Comparison of ENCODE assay signal across 8 cellular contexts in the genomic region with DNA sequence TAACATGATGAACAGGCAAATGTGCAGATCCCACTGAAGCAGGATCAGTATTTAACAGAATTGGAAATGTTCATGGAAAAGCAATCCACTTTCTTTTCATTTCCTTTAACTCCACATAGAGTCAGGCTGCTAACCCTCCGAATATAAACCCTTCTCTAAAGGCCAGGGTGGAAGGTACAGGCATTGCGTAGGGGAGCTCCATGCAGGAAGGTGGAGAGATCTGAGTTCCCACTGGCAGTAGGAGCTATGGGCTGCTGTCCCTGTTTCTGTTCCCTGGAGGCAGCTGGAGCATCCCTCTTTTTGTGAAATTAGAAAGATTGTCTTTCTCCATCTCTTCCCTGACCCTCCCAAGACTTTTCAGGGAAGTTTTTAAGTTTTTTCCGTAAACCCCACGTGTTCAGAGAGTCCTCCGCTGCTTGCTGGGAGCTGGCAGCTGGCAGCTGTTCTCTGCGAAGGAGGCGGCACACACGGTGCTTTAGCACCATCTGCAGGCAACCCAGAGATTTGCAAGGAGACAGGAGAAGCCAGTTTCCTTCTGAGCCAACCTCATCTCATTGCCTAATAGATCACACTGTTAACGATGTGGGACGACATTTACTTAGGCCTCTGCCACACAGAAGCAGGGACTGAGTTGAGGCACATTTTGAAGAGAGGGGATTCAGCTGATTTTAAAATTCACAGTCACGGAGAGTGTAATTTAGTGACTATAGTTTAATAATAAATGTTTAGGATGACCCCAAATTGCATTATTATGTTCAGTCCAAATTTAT. TPM values are rescaled to one million over a fixed set of nuclear protein-coding genes. Genes with fewer than 3 reads are reported as not detected.
DNase-seq lines count a peak whose midpoint lies in the region; ATAC-seq lines count a peak whose summit lies in the region.

No MANE protein-coding gene starts in this region.

- no peaks in the 10 kb centered on the region for H3K27me3 Mint-ChIP-seq in CD8-positive, alpha-beta memory T cell
- no peaks in the 10 kb centered on the region for H3K27me3 Mint-ChIP-seq in activated CD4-positive, alpha-beta memory T cell treated with anti-CD3 and anti-CD28 coated beads for 36 hours

- peak; percentile 45 to 74 (median 57) for DNase-seq in CD8-positive, alpha-beta memory T cell
- peak; percentile 71 for DNase-seq in NCI-H774 (lab: John Stamatoyannopoulos, UW)
- peak; percentile 81 for DNase-seq in activated CD4-positive, alpha-beta memory T cell treated with anti-CD3 and anti-CD28 coated beads for 36 hours
- DNase-seq in effector CD8-positive, alpha-beta T cell (lab: John Stamatoyannopoulos, UW), result peak; percentile 39
- DNase-seq in medulla oblongata (ENCODE audit: extremely low spot score), result peak; percentile 92
- peak; percentile 38 for DNase-seq in stimulated activated CD8-positive, alpha-beta memory T cell treated with anti-CD3 and anti-CD28 coated beads, Interleukin-12 subunit alpha, Interleukin-12 subunit beta, amount 100 ng/mL, for 1 hour (ENCODE audit: low read depth)

- no peak overlapping the region for H3K27ac ChIP-seq in CD8-positive, alpha-beta memory T cell (ENCODE audit: low read depth, low read length)

- no peaks in the 10 kb centered on the region for H3K36me3 ChIP-seq in CD8-positive, alpha-beta memory T cell (ENCODE audit: insufficient read depth, low read length)

- peak overlapping the region in 2 of 8 donors; percentile 45 to 53 for H3K27ac Mint-ChIP-seq in CD8-positive, alpha-beta memory T cell
- no peak overlapping the region for H3K27ac Mint-ChIP-seq in activated CD4-positive, alpha-beta memory T cell treated with anti-CD3 and anti-CD28 coated beads for 36 hours

- H3K4me3 ChIP-seq in CD8-positive, alpha-beta memory T cell (ENCODE audit: low read length), result no peak overlapping the region

- POLR2A ChIA-PET in CD8-positive, alpha-beta memory T cell (lab: Charles Lee), result no interaction called here
- POLR2A ChIA-PET in activated CD4-positive, alpha-beta memory T cell treated with anti-CD3 and anti-CD28 coated beads for 36 hours (lab: Charles Lee), result interaction anchor here (1.1 kb wide), 1 partner anchor 975 kb away, joined by 5 read pairs; the partner anchor contains the start of gene JUN

- H3K36me3 Mint-ChIP-seq in CD8-positive, alpha-beta memory T cell, result no peaks in the 10 kb centered on the region
- H3K36me3 Mint-ChIP-seq in activated CD4-positive, alpha-beta memory T cell treated with anti-CD3 and anti-CD28 coated beads for 36 hours, result no peaks in the 10 kb centered on the region

- H3K9me3 Mint-ChIP-seq in CD8-positive, alpha-beta memory T cell, result no peaks in the 10 kb centered on the region
- H3K9me3 Mint-ChIP-seq in activated CD4-positive, alpha-beta memory T cell treated with anti-CD3 and anti-CD28 coated beads for 36 hours, result no peaks in the 10 kb centered on the region

- H3K4me3 Mint-ChIP-seq in CD8-positive, alpha-beta memory T cell, result peak overlapping the region in 3 of 7 donors; percentile 25 to 55 (median 40)
- H3K4me3 Mint-ChIP-seq in activated CD4-positive, alpha-beta memory T cell treated with anti-CD3 and anti-CD28 coated beads for 36 hours, result peak overlapping the region; percentile 40

- H3K9me3 ChIP-seq in CD8-positive, alpha-beta memory T cell (ENCODE audit: low read length), result no peaks in the 10 kb centered on the region

- peaks cover 4 to 5% (median 4%) of the 10 kb centered on the region in 3 donors for H3K4me1 Mint-ChIP-seq in CD8-positive, alpha-beta memory T cell
- H3K4me1 Mint-ChIP-seq in activated CD4-positive, alpha-beta memory T cell treated with anti-CD3 and anti-CD28 coated beads for 36 hours (ENCODE audit: low read depth), result peaks cover 4% of the 10 kb centered on the region

- no peaks in the 10 kb centered on the region for H3K4me1 ChIP-seq in CD8-positive, alpha-beta memory T cell (ENCODE audit: insufficient read depth, low read length)

- no peaks in the 10 kb centered on the region for H3K27me3 ChIP-seq in CD8-positive, alpha-beta memory T cell (ENCODE audit: insufficient read depth, low read length, poor library complexity, severe bottlenecking)

- intact Hi-C loops in activated CD4-positive, alpha-beta memory T cell treated with anti-CD3 and anti-CD28 coated beads for 36 hours (cut with micrococcal nuclease), result loop anchor here (1.0 to 10.0 kb wide), 4 partner anchors 61 to 1242 kb away; no protein-coding TSS in a partner anchor

- ATAC-seq in GM19452 (IDR thresholded peaks at IDR 0.05; ENCODE audit: unreplicated experiment) (peak; percentile 88), HG03571 (IDR thresholded peaks at IDR 0.05; ENCODE audit: unreplicated experiment) (peak; percentile 86)

- CTCF ChIA-PET in CD8-positive, alpha-beta memory T cell (lab: Charles Lee), result interaction anchor here (0.6 to 2.0 kb wide), 29 partner anchors 9 to 1244 kb away, joined by 3 to 12 read pairs (median 3); partner anchors contain the start of gene HOOK1
- CTCF ChIA-PET in activated CD4-positive, alpha-beta memory T cell treated with anti-CD3 and anti-CD28 coated beads for 36 hours (lab: Charles Lee), result interaction anchor here (0.5 to 2.2 kb wide), 38 partner anchors 10 to 1257 kb away, joined by 3 to 25 read pairs (median 4); partner anchors contain the start of genes FGGY and JUN

RNA-seq across cellular contexts. Expression of gene HOOK1, which starts 55.4 kb away (rescaled TPM):
- 1 to 10 TPM; 4.4 to 5.1 TPM for total RNA-seq in CD8-positive, alpha-beta memory T cell
- polyA plus RNA-seq in CD8-positive, alpha-beta memory T cell, result 5.2 TPM
- total RNA-seq in activated CD4-positive, alpha-beta memory T cell treated with anti-CD3 and anti-CD28 coated beads for 36 hours, result 10 to 100 TPM; 12.9 to 13.3 TPM

Comparison
In these comparisons a context has a peak if more than half of its experiments do, and no peak if none do; other contexts are left out.
1. DNase-seq: peak in every context shown above with its lines; median percentile 92 in medulla oblongata; 81 in activated CD4-positive, alpha-beta memory T cell treated with anti-CD3 and anti-CD28 coated beads for 36 hours; 71 in NCI-H774; 57 in CD8-positive, alpha-beta memory T cell; 39 in effector CD8-positive, alpha-beta T cell; 38 in stimulated activated CD8-positive, alpha-beta memory T cell treated with anti-CD3 and anti-CD28 coated beads, Interleukin-12 subunit alpha, Interleukin-12 subunit beta, amount 100 ng/mL, for 1 hour.